1 cellular context compared by ENCODE assay signal in genomic region chr5:149802008-149802407, GRCh38.
TF ChIP-seq lines count a peak whose summit lies in the region.

No MANE protein-coding gene starts in this region.

TF ChIP-seq in IMR-90, 13 proteins besides CTCF, POLR2A, EP300 and RAD21:
- TF ChIP-seq SMC3 (IDR thresholded peaks at IDR 0.05; ENCODE audit: low read depth, low read length) (no peak), MAFK (IDR thresholded peaks at IDR 0.05; ENCODE audit: low read depth, low read length) (no peak), RCOR1 (IDR thresholded peaks at IDR 0.05; ENCODE audit: insufficient replicate concordance, low read length) (no peak), CHD1 (IDR thresholded peaks at IDR 0.05; ENCODE audit: low read depth, low read length) (no peak)
